In the genomic region with DNA sequence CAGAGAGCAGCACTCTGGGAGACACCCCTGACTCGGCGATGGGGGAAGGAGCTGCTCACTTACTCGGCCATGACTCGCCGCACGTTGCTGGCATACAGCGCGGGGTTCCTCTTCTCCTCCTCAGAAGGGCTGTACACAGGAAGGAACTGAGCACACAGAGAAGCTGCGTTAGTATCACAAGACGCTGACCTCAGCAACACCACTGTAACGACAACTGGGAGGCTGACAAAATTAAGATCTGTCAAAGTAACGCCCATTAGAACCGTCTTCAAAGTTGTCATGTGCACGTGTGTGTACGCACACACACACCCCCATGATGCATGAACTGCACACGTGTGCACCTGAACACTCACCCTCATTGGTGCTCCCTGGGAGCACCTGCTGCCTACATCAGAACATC, we compare ENCODE assay signal across 17 cellular contexts. TPM values are rescaled to one million over a fixed set of nuclear protein-coding genes. Genes with fewer than 3 reads are reported as not detected.
A peak's percentile ranks its signal among the peaks of the same experiment; 100 is the strongest.
DNase-seq lines count a peak whose midpoint lies in the region; ATAC-seq and TF ChIP-seq lines count a peak whose summit lies in the region.
"Had no signal": no experiment of that assay in that cellular context is flagged by ENCODE, and none has a peak within 500 bp of the region (broad histone marks: within the 10 kb centered on the region; RNA-seq: fewer than 3 reads in every experiment).

No MANE protein-coding gene starts in this region.

- no peak overlapping the region for H3K4me3 ChIP-seq in colonic mucosa
- no peak overlapping the region for H3K4me3 ChIP-seq in right lobe of liver
- no peak overlapping the region for H3K4me3 ChIP-seq in vagina
- no peak overlapping the region for H3K4me3 ChIP-seq in foreskin fibroblast (ENCODE audit: low read depth in 1 of 2, low read length in 2 of 2)
- no peak overlapping the region for H3K4me3 ChIP-seq in Karpas-422 (ENCODE audit: low read length)

- no peaks in the 10 kb centered on the region for H3K9me3 ChIP-seq in colonic mucosa
- no peaks in the 10 kb centered on the region for H3K9me3 ChIP-seq in right lobe of liver
- H3K9me3 ChIP-seq in vagina = no peaks in the 10 kb centered on the region
- no peaks in the 10 kb centered on the region for H3K9me3 ChIP-seq in Karpas-422 (ENCODE audit: low read length)

- no peak for TF ChIP-seq POLR2A in right lobe of liver (IDR thresholded peaks at IDR 0.05)
- no peak for TF ChIP-seq POLR2A in vagina (IDR thresholded peaks at IDR 0.05)

- no peak overlapping the region for H2AFZ ChIP-seq in Karpas-422 (ENCODE audit: low read length)

- DNase-seq in MV-4-11 (lab: John Stamatoyannopoulos, UW) (peak; percentile 83), colonic mucosa (peak; percentile 39), right lobe of liver (peak; percentile 68 to 84 (median 76)), substantia nigra (lab: John Stamatoyannopoulos, UW) (peak in 30 of 49 donors; percentile 7 to 71 (median 36)), vagina (ENCODE audit: extremely low spot score in 2 of 2) (no peak), foreskin fibroblast (no peak), Karpas-422 (no peak)
- DNase-seq: activated CD8-positive, alpha-beta T cell treated with anti-CD3 and anti-CD28 coated beads for 36 hours; activated naive CD4-positive, alpha-beta T cell treated with anti-CD3 and anti-CD28 coated beads, Interleukin-2, amount 50 U/mL, for 16 hours; NCI-H1417; NCI-H446; retina had no signal

- no peak overlapping the region for H3K4me2 ChIP-seq in Karpas-422 (ENCODE audit: low read depth, low read length, poor library complexity, severe bottlenecking)

- no peaks in the 10 kb centered on the region for H3K9me2 ChIP-seq in Karpas-422 (replicated peaks; ENCODE audit: insufficient read depth, low read length)

- no peaks in the 10 kb centered on the region for H3K79me2 ChIP-seq in Karpas-422 (ENCODE audit: low read length)

- 54% methylated on average over 14 of the region's 16 CpGs for WGBS in right lobe of liver (ENCODE audit: insufficient coverage, low coverage, low lambda C conversion rate, missing lambda C conversion rate)

- H3K9ac ChIP-seq in colonic mucosa (ENCODE audit: low read depth in 2 of 2, low read length in 2 of 2) = no peak overlapping the region
- no peak overlapping the region for H3K9ac ChIP-seq in Karpas-422 (ENCODE audit: low read length)

- TF ChIP-seq CTCF in colonic mucosa (IDR thresholded peaks at IDR 0.05) (no peak), right lobe of liver (IDR thresholded peaks at IDR 0.05) (no peak), vagina (IDR thresholded peaks at IDR 0.05) (no peak), foreskin fibroblast (IDR thresholded peaks at IDR 0.05; ENCODE audit: low read depth, low read length) (no peak)

- H3K27me3 ChIP-seq in colonic mucosa (no peaks in the 10 kb centered on the region), right lobe of liver (no peaks in the 10 kb centered on the region), vagina (no peaks in the 10 kb centered on the region), Karpas-422 (ENCODE audit: low read length) (no peaks in the 10 kb centered on the region)

- no peaks in the 10 kb centered on the region for H3K4me1 ChIP-seq in colonic mucosa
- H3K4me1 ChIP-seq in right lobe of liver = no peaks in the 10 kb centered on the region
- peaks cover 6% of the 10 kb centered on the region for H3K4me1 ChIP-seq in vagina
- peaks cover 21% of the 10 kb centered on the region for H3K4me1 ChIP-seq in Karpas-422 (ENCODE audit: low read length)

- H3K27ac ChIP-seq in colonic mucosa = no peak overlapping the region
- peak overlapping the region in 1 of 3 donors; percentile 29 for H3K27ac ChIP-seq in right lobe of liver
- no peak overlapping the region for H3K27ac ChIP-seq in substantia nigra (ENCODE audit: low read depth, low read length, poor library complexity, severe bottlenecking)
- H3K27ac ChIP-seq in vagina = no peak overlapping the region
- no peak overlapping the region for H3K27ac ChIP-seq in Karpas-422 (ENCODE audit: low read length)
- H3K27ac ChIP-seq: epithelial cell of prostate had no signal

- peak; percentile 48 to 63 (median 59) for ATAC-seq in right lobe of liver
- ATAC-seq in HG03175 (IDR thresholded peaks at IDR 0.05; ENCODE audit: unreplicated experiment) = no peak
- ATAC-seq: activated CD8-positive, alpha-beta T cell treated with anti-CD3 and anti-CD28 coated beads for 36 hours had no signal

- H3K36me3 ChIP-seq in colonic mucosa (no peaks in the 10 kb centered on the region), right lobe of liver (no peaks in the 10 kb centered on the region), vagina (peaks cover 0 to 7% of the 10 kb centered on the region in 2 donors), Karpas-422 (ENCODE audit: insufficient read depth, low read length) (peaks cover 26% of the 10 kb centered on the region; the same call in 1 of the 2 replicates)

- intact Hi-C loops in colonic mucosa (cut with DNase I) = no loop called here
- intact Hi-C loops in right lobe of liver (cut with DNase I) = no loop called here
- intact Hi-C loops in vagina (cut with DNase I) = no loop called here

- peaks cover 2% of the 10 kb centered on the region; the same call in 1 of the 2 replicates for H4K20me1 ChIP-seq in Karpas-422 (ENCODE audit: insufficient read depth, low read depth, low read length)

RNA-seq across cellular contexts. Expression of gene SLC6A3, which starts 32.1 kb away (rescaled TPM):
- total RNA-seq in colonic mucosa (not detected), right lobe of liver (not detected), vagina (0.49 TPM)
- total RNA-seq in Karpas-422 (2014; rRNA removed; shearing (Covaris generic); ENCODE audit: low replicate concordance) = not detected in 2 replicates
- total RNA-seq: activated CD8-positive, alpha-beta T cell treated with anti-CD3 and anti-CD28 coated beads for 36 hours; CD8-positive, alpha-beta memory T cell; HT1080; RPMI7951 had no signal

RNA-seq across cellular contexts. Expression of gene LPCAT1, which starts 46.4 kb away (rescaled TPM):
- total RNA-seq in colonic mucosa (10 to 100 TPM; 17.1 to 27.3 TPM), right lobe of liver (10 to 100 TPM in 3 of 6 experiments, 1 to 10 TPM in 3; 6.9 to 38.6 (median 13.1) TPM), vagina (29.7 TPM)
- total RNA-seq in Karpas-422 (2014; rRNA removed; shearing (Covaris generic); ENCODE audit: low replicate concordance) = 115 and 124 TPM in 2 replicates

Comparison
In these comparisons a context has a peak if more than half of its experiments do, and no peak if none do; other contexts are left out.
1. DNase-seq: peak in MV-4-11 (single experiment), colonic mucosa (single experiment), right lobe of liver (3 of 3) and substantia nigra (30 of 49); none in vagina (0 of 2), foreskin fibroblast (0 of 2) and Karpas-422 (single experiment).